ENCODE assay signal across 10 cellular contexts in genomic region chr10:132458071-132458594, GRCh38.
DNase-seq lines count a peak whose midpoint lies in the region; ATAC-seq and TF ChIP-seq lines count a peak whose summit lies in the region.
"Had no signal": no experiment of that assay in that cellular context is flagged by ENCODE, and none has a peak within 500 bp of the region (broad histone marks: within the 10 kb centered on the region; RNA-seq: fewer than 3 reads in every experiment).

No MANE protein-coding gene starts in this region.

- no peak overlapping the region for H3K9ac ChIP-seq in BLaER1
- no peak overlapping the region for H3K9ac ChIP-seq in HCT116 (ENCODE audit: low read length)
- H3K9ac ChIP-seq in mucosa of rectum (ENCODE audit: low read depth in 1 of 2, low read length in 2 of 2), result peak overlapping the region; percentile 60 to 74
- H3K9ac ChIP-seq: parathyroid adenoma had no signal

- DNase-seq in HCT116 (ENCODE audit: low read depth, low spot score) (no peak), RWPE2 (ENCODE audit: low spot score) (peak; percentile 46), hippocampal formation (lab: John Stamatoyannopoulos, UW) (no peak)
- no peak for DNase-seq in activated effector memory CD4-positive, alpha-beta T cell treated with anti-CD3 and anti-CD28 coated beads, Interleukin-2, amount 50 U/mL, for 16 hours
- DNase-seq in stimulated activated naive CD4-positive, alpha-beta T cell treated with Interleukin-2 at 50 U/mL for 16 hours (lab: John Stamatoyannopoulos, UW), result no peak
- DNase-seq: gastrocnemius medialis had no signal

- no peak for TF ChIP-seq RAD21 in HCT116 (IDR thresholded peaks at IDR 0.05; ENCODE audit: low read depth)

- RAD21 ChIA-PET in HCT116 (lab: Charles Lee; ENCODE audit: low non-redundant PET in 1 of 2, low total read pairs in 2 of 2, uncharacterized antibody in 2 of 2, unreplicated experiment in 2 of 2), result no interaction called here

- intact Hi-C loops in HCT116 (cut with micrococcal nuclease), result loop anchor here (1.0 to 5.0 kb wide), 2 partner anchors 79 to 179 kb away; partner anchors contain the start of gene INPP5A

- no peaks in the 10 kb centered on the region for H3K79me2 ChIP-seq in HCT116 (ENCODE audit: insufficient read depth, low read length)
- H3K79me2 ChIP-seq: parathyroid adenoma had no signal

- peak; percentile 6 for ATAC-seq in HCT116
- no peak for ATAC-seq in RWPE2 (ENCODE audit: low read depth)

- no peak overlapping the region for H3K27ac ChIP-seq in BLaER1
- no peak overlapping the region for H3K27ac ChIP-seq in HCT116 (ENCODE audit: low read depth, low read length)
- H3K27ac ChIP-seq in RWPE2 (ENCODE audit: poor library complexity, severe bottlenecking), result no peak overlapping the region
- H3K27ac ChIP-seq in mucosa of rectum (ENCODE audit: low read depth in 2 of 2, low read length in 2 of 2), result peak overlapping the region; percentile 93 to 97
- H3K27ac ChIP-seq: gastrocnemius medialis, parathyroid adenoma, WERI-Rb-1 had no signal

- no peak for TF ChIP-seq CTCF in HCT116 (IDR thresholded peaks at IDR 0.05 in 2 of 3, conservative IDR thresholded peaks at IDR 0.05 in 1 of 3; ENCODE audit: borderline replicate concordance in 1 of 3, insufficient read depth in 1 of 3, low read depth in 2 of 3, low read length in 2 of 3)
- no peak for TF ChIP-seq CTCF in RWPE2 (IDR thresholded peaks at IDR 0.05; ENCODE audit: poor library complexity, severe bottlenecking)

- H3K9me2 ChIP-seq in HCT116 (ENCODE audit: insufficient read depth), result no peaks in the 10 kb centered on the region

- TF ChIP-seq POLR2A in HCT116 (IDR thresholded peaks at IDR 0.05; ENCODE audit: borderline replicate concordance, extremely low read depth, insufficient read depth, insufficient read length), result no peak

- H3K4me2 ChIP-seq in BLaER1, result peak overlapping the region; percentile 37
- H3K4me2 ChIP-seq in HCT116 (ENCODE audit: low read length), result no peak overlapping the region; the same call in 1 of the 2 replicates

- POLR2A ChIA-PET in HCT116 (lab: Charles Lee), result no interaction called here

- H4K20me1 ChIP-seq in BLaER1 (peaks cover 35% of the 10 kb centered on the region; the same call in 1 of the 2 replicates), HCT116 (ENCODE audit: insufficient read depth) (no peaks in the 10 kb centered on the region)

- H3K27me3 ChIP-seq in BLaER1 (peaks cover 13% of the 10 kb centered on the region; the same call in 1 of the 2 replicates), HCT116 (ENCODE audit: insufficient read depth, low read length) (no peaks in the 10 kb centered on the region), RWPE2 (ENCODE audit: insufficient read depth, poor library complexity, severe bottlenecking) (no peaks in the 10 kb centered on the region), mucosa of rectum (ENCODE audit: control insufficient read depth in 2 of 2, insufficient read depth in 2 of 2, low read length in 2 of 2) (no peaks in the 10 kb centered on the region)
- H3K27me3 ChIP-seq: gastrocnemius medialis had no signal

- H2AFZ ChIP-seq in HCT116 (ENCODE audit: low read depth, low read length, poor library complexity, severe bottlenecking), result no peak overlapping the region

- H3K4me3 ChIP-seq in BLaER1, result no peak overlapping the region
- H3K4me3 ChIP-seq in HCT116 (replicated peaks in 1 of 2; ENCODE audit: low read depth in 1 of 2, low read length in 2 of 2), result no peak overlapping the region
- no peak overlapping the region for H3K4me3 ChIP-seq in RWPE2 (ENCODE audit: severe bottlenecking)
- no peak overlapping the region for H3K4me3 ChIP-seq in mucosa of rectum (ENCODE audit: low read length in 2 of 2)
- H3K4me3 ChIP-seq: gastrocnemius medialis had no signal

- BruUV-seq in HCT116 (replicated peaks; lab: Mats Ljungman, UMichigan), result no TSS peak

- H3K4me1 ChIP-seq in BLaER1 (peaks cover 59% of the 10 kb centered on the region), HCT116 (ENCODE audit: control insufficient read depth in 1 of 2, insufficient read depth in 2 of 2, low read length in 2 of 2) (peaks cover 3 to 8% of the 10 kb centered on the region in 2 experiments; a peak in 1 of 4 replicates), RWPE2 (ENCODE audit: insufficient read depth, poor library complexity, severe bottlenecking) (no peaks in the 10 kb centered on the region), mucosa of rectum (ENCODE audit: control insufficient read depth in 2 of 2, insufficient read depth in 2 of 2, low read length in 2 of 2) (peaks cover 71 to 80% of the 10 kb centered on the region in 2 donors)
- H3K4me1 ChIP-seq: parathyroid adenoma had no signal

- H3K36me3 ChIP-seq in BLaER1 (no peaks in the 10 kb centered on the region), HCT116 (ENCODE audit: control insufficient read depth in 1 of 2, insufficient read depth in 2 of 2, low read length in 2 of 2) (no peaks in the 10 kb centered on the region), RWPE2 (ENCODE audit: low read depth) (no peaks in the 10 kb centered on the region), mucosa of rectum (ENCODE audit: control insufficient read depth in 2 of 2, insufficient read depth in 2 of 2, low read length in 2 of 2) (no peaks in the 10 kb centered on the region)
- H3K36me3 ChIP-seq: gastrocnemius medialis, WERI-Rb-1 had no signal

- no peaks in the 10 kb centered on the region for H3K9me3 ChIP-seq in BLaER1
- no peaks in the 10 kb centered on the region for H3K9me3 ChIP-seq in HCT116 (ENCODE audit: control insufficient read depth in 1 of 2, insufficient read depth in 1 of 2, low read depth in 1 of 2, low read length in 2 of 2)
- H3K9me3 ChIP-seq in RWPE2 (ENCODE audit: severe bottlenecking), result no peaks in the 10 kb centered on the region
- H3K9me3 ChIP-seq in mucosa of rectum (ENCODE audit: control insufficient read depth in 2 of 2, low read length in 2 of 2), result no peaks in the 10 kb centered on the region
- H3K9me3 ChIP-seq: gastrocnemius medialis had no signal

- CTCF ChIA-PET in HCT116 (lab: Charles Lee), result no interaction called here

TF ChIP-seq in HCT116, 20 proteins besides CTCF, POLR2A, EP300 and RAD21:
- no peak for TF ChIP-seq SP1 (IDR thresholded peaks at IDR 0.05; ENCODE audit: low read depth)
- no peak for TF ChIP-seq TCF7L2 (IDR thresholded peaks at IDR 0.05; ENCODE audit: borderline replicate concordance, extremely low read depth, insufficient read depth, insufficient read length)
- no peak for TF ChIP-seq MAX (IDR thresholded peaks at IDR 0.05)
- TF ChIP-seq POLR2AphosphoS5 (IDR thresholded peaks at IDR 0.05; ENCODE audit: low read depth, low read length), result no peak
- TF ChIP-seq EZH2phosphoT487 (IDR thresholded peaks at IDR 0.05; ENCODE audit: borderline replicate concordance), result no peak
- no peak for TF ChIP-seq JUND (IDR thresholded peaks at IDR 0.05)
- no peak for TF ChIP-seq SIN3A (IDR thresholded peaks at IDR 0.05; ENCODE audit: low read depth)
- TF ChIP-seq ATF3 (IDR thresholded peaks at IDR 0.05), result no peak
- no peak for TF ChIP-seq ZFX (IDR thresholded peaks at IDR 0.05)
- no peak for TF ChIP-seq ZBTB33 (IDR thresholded peaks at IDR 0.05; ENCODE audit: extremely low read depth, insufficient replicate concordance, low read length)
- TF ChIP-seq ELF1 (IDR thresholded peaks at IDR 0.05; ENCODE audit: borderline replicate concordance, low read depth), result no peak
- no peak for TF ChIP-seq EGR1 (IDR thresholded peaks at IDR 0.05; ENCODE audit: low read depth)
- TF ChIP-seq REST (IDR thresholded peaks at IDR 0.05; ENCODE audit: low read depth), result no peak

Comparison
In these comparisons a context has a peak if more than half of its experiments do, and no peak if none do; other contexts are left out.
1. H3K27ac ChIP-seq: peak in mucosa of rectum (2 of 2); none in BLaER1 (single experiment), HCT116 (single experiment) and RWPE2 (single experiment).
2. H3K9ac ChIP-seq: peak in mucosa of rectum (2 of 2); none in BLaER1 (single experiment) and HCT116 (single experiment).